ENCODE assay signal across 14 cellular contexts in the genomic region with DNA sequence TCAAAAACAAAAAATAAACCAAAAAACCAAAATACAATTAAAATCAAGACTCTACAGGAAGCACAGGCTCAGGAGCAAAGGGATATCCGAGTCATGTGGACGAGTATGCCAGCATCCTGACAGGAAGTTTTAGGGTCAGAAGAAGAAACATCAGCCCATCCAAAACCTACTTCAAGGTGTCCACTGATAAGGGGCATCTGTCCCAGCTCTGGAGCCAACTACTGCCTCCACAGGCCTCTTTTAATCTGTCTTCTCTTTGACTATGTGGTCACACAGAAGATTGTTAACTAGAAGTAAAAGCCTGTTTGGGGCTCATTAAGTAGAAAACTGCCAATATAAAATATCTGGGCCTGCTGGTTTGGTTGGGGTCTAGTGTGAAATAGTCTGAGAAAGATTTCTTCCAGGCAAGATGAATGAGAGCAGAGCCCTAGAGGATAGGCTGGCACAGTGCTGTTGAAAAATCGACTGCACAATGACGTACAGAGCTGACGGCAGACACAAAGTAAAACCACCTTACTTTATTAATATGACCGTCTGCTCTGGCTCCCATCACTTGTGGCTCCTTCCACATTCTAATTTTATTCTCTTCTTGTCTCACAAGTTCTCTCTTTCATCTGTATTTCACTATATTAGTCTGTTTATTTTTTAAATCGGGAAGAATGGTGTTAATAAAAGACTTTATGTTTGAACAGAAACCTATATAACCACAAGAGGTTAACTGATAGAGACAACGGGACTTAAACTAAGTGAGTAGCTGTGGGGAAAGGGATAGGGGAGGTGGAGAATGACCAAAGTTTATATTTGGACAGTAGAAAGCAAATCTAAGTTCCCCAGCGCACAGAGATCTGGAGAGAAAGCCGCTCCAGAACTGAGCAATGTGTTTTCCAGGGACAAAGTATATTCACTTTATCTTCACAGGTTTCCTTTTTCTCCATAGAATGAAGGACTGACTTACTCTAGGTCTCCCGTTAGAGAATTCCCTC. TPM values are rescaled to one million over a fixed set of nuclear protein-coding genes. Genes with fewer than 3 reads are reported as not detected.
DNase-seq lines count a peak whose midpoint lies in the region; ATAC-seq and TF ChIP-seq lines count a peak whose summit lies in the region.
"Had no signal": no experiment of that assay in that cellular context is flagged by ENCODE, and none has a peak within 500 bp of the region (broad histone marks: within the 10 kb centered on the region; RNA-seq: fewer than 3 reads in every experiment).

No MANE protein-coding gene starts in this region.

- no peaks in the 10 kb centered on the region for H3K9me3 Mint-ChIP-seq in activated T-helper 2 cell treated with anti-CD3 and anti-CD28 coated beads, Interferon-gamma antibody, Interleukin-2, Interleukin-4, amounts not matched to agents 10 μg/mL and 5 μg/mL and 100 μg/mL, durations not matched to agents 14 hours and 24 hours and 36 hours
- H3K9me3 Mint-ChIP-seq in endothelial cell (ENCODE audit: unreplicated experiment): no peaks in the 10 kb centered on the region
- H3K9me3 Mint-ChIP-seq: CD4-positive, alpha-beta memory T cell had no signal

- H3K27me3 ChIP-seq in right lobe of liver (no peaks in the 10 kb centered on the region), SJCRH30 (no peaks in the 10 kb centered on the region)
- H3K27me3 ChIP-seq: BE2C had no signal

- intact Hi-C loops in activated T-helper 2 cell treated with anti-CD3 and anti-CD28 coated beads, Interferon-gamma antibody, Interleukin-2, Interleukin-4, amounts not matched to agents 10 μg/mL and 5 μg/mL and 100 μg/mL, durations not matched to agents 14 hours and 24 hours and 36 hours (cut with micrococcal nuclease): no loop called here
- intact Hi-C loops in right lobe of liver (cut with DNase I): no loop called here

- peaks cover 0 to 15% (median 2%) of the 10 kb centered on the region in 4 donors for H3K4me1 ChIP-seq in right lobe of liver
- H3K4me1 ChIP-seq in SJCRH30: no peaks in the 10 kb centered on the region
- H3K4me1 ChIP-seq: A549 had no signal

- no peak overlapping the region for H3K4me3 Mint-ChIP-seq in activated T-helper 2 cell treated with anti-CD3 and anti-CD28 coated beads, Interferon-gamma antibody, Interleukin-2, Interleukin-4, amounts not matched to agents 10 μg/mL and 5 μg/mL and 100 μg/mL, durations not matched to agents 14 hours and 24 hours and 36 hours (ENCODE audit: low read depth)
- H3K4me3 Mint-ChIP-seq in endothelial cell (ENCODE audit: unreplicated experiment): peak overlapping the region; percentile 0
- H3K4me3 Mint-ChIP-seq: CD4-positive, alpha-beta memory T cell had no signal

- peaks cover 5% of the 10 kb centered on the region for H3K4me1 Mint-ChIP-seq in activated T-helper 2 cell treated with anti-CD3 and anti-CD28 coated beads, Interferon-gamma antibody, Interleukin-2, Interleukin-4, amounts not matched to agents 10 μg/mL and 5 μg/mL and 100 μg/mL, durations not matched to agents 14 hours and 24 hours and 36 hours (ENCODE audit: low read depth)
- peaks cover 3% of the 10 kb centered on the region for H3K4me1 Mint-ChIP-seq in endothelial cell (ENCODE audit: unreplicated experiment)
- H3K4me1 Mint-ChIP-seq: CD4-positive, alpha-beta memory T cell had no signal

- TF ChIP-seq CTCF in endothelial cell (IDR thresholded peaks at IDR 0.05; ENCODE audit: unreplicated experiment) (no peak), right lobe of liver (IDR thresholded peaks at IDR 0.05) (no peak)

- ATAC-seq in right lobe of liver (peak; percentile 95 to 96 (median 96)), GM19351 (IDR thresholded peaks at IDR 0.05; ENCODE audit: unreplicated experiment) (no peak)
- ATAC-seq: A549, HCT116 had no signal

- no peak for DNase-seq in activated T-helper 2 cell treated with anti-CD3 and anti-CD28 coated beads, Interferon-gamma antibody, Interleukin-2, Interleukin-4, amounts not matched to agents 10 μg/mL and 5 μg/mL and 100 μg/mL, durations not matched to agents 14 hours and 24 hours and 36 hours (ENCODE audit: low spot score)
- DNase-seq in endothelial cell (ENCODE audit: low spot score) (no peak), right lobe of liver (no peak), SJCRH30 (no peak)
- no peak for DNase-seq in stimulated activated naive CD4-positive, alpha-beta T cell treated with Interleukin-2 at 50 U/mL for 16 hours (lab: John Stamatoyannopoulos, UW)
- DNase-seq: BE2C; CD4-positive, alpha-beta memory T cell; COR-L47; GF-D8; IMR-90 had no signal

- peak overlapping the region; percentile 35 for H3K27ac Mint-ChIP-seq in activated T-helper 2 cell treated with anti-CD3 and anti-CD28 coated beads, Interferon-gamma antibody, Interleukin-2, Interleukin-4, amounts not matched to agents 10 μg/mL and 5 μg/mL and 100 μg/mL, durations not matched to agents 14 hours and 24 hours and 36 hours
- H3K27ac Mint-ChIP-seq in endothelial cell (ENCODE audit: unreplicated experiment): peak overlapping the region; percentile 80

- no peaks in the 10 kb centered on the region for H3K9me3 ChIP-seq in right lobe of liver
- H3K9me3 ChIP-seq in SJCRH30 (replicated peaks): no peaks in the 10 kb centered on the region
- H3K9me3 ChIP-seq: A549, BE2C had no signal

- WGBS in right lobe of liver (ENCODE audit: insufficient coverage, low coverage, low lambda C conversion rate, missing lambda C conversion rate): 58% methylated on average over 11 of the region's 11 CpGs

- no peak for TF ChIP-seq POLR2A in right lobe of liver (IDR thresholded peaks at IDR 0.05)

- H3K4me3 ChIP-seq in right lobe of liver: no peak overlapping the region
- H3K4me3 ChIP-seq in SJCRH30: no peak overlapping the region
- H3K4me3 ChIP-seq: A549 had no signal

- H3K36me3 Mint-ChIP-seq in activated T-helper 2 cell treated with anti-CD3 and anti-CD28 coated beads, Interferon-gamma antibody, Interleukin-2, Interleukin-4, amounts not matched to agents 10 μg/mL and 5 μg/mL and 100 μg/mL, durations not matched to agents 14 hours and 24 hours and 36 hours (ENCODE audit: low read depth): peaks cover 62% of the 10 kb centered on the region
- H3K36me3 Mint-ChIP-seq in endothelial cell (ENCODE audit: low read depth, unreplicated experiment): peaks cover 3% of the 10 kb centered on the region

- H3K36me3 ChIP-seq in right lobe of liver (no peaks in the 10 kb centered on the region), SJCRH30 (peaks cover 64% of the 10 kb centered on the region)

- no peaks in the 10 kb centered on the region for H3K27me3 Mint-ChIP-seq in activated T-helper 2 cell treated with anti-CD3 and anti-CD28 coated beads, Interferon-gamma antibody, Interleukin-2, Interleukin-4, amounts not matched to agents 10 μg/mL and 5 μg/mL and 100 μg/mL, durations not matched to agents 14 hours and 24 hours and 36 hours (ENCODE audit: low read depth)
- peaks cover 2% of the 10 kb centered on the region for H3K27me3 Mint-ChIP-seq in endothelial cell (ENCODE audit: unreplicated experiment)
- H3K27me3 Mint-ChIP-seq: CD4-positive, alpha-beta memory T cell had no signal

- H3K27ac ChIP-seq in right lobe of liver (peak overlapping the region; percentile 18 to 56 (median 22)), SJCRH30 (no peak overlapping the region)
- H3K27ac ChIP-seq: A549, C4-2B had no signal

RNA-seq across cellular contexts. Expression of a gene that starts 22.9 kb away (rescaled TPM):
- 20.6 and 21.2 TPM in 2 replicates for total RNA-seq in activated T-helper 2 cell treated with anti-CD3 and anti-CD28 coated beads, Interferon-gamma antibody, Interleukin-2, Interleukin-4, amounts not matched to agents 10 μg/mL and 5 μg/mL and 100 μg/mL, durations not matched to agents 14 hours and 24 hours and 36 hours
- total RNA-seq in endothelial cell (ENCODE audit: unreplicated experiment) (13.0 TPM), right lobe of liver (10 to 100 TPM in 4 of 6 experiments, 1 to 10 TPM in 2; 7.8 to 13.1 (median 10.8) TPM)
- total RNA-seq in SJCRH30 (2014; rRNA removed; shearing (Covaris generic)): 30.4 and 32.5 TPM in 2 replicates

RNA-seq across cellular contexts. Expression of a gene that starts 23.2 kb away (rescaled TPM):
- 55.7 and 56.9 TPM in 2 replicates for total RNA-seq in activated T-helper 2 cell treated with anti-CD3 and anti-CD28 coated beads, Interferon-gamma antibody, Interleukin-2, Interleukin-4, amounts not matched to agents 10 μg/mL and 5 μg/mL and 100 μg/mL, durations not matched to agents 14 hours and 24 hours and 36 hours
- total RNA-seq in endothelial cell (ENCODE audit: unreplicated experiment): 20.1 TPM
- 10 to 100 TPM; 15.3 to 29.2 (median 22.2) TPM for total RNA-seq in right lobe of liver
- total RNA-seq in SJCRH30 (2014; rRNA removed; shearing (Covaris generic)): 194 and 213 TPM in 2 replicates
